8 cellular contexts compared by ENCODE assay signal in the genomic region with DNA sequence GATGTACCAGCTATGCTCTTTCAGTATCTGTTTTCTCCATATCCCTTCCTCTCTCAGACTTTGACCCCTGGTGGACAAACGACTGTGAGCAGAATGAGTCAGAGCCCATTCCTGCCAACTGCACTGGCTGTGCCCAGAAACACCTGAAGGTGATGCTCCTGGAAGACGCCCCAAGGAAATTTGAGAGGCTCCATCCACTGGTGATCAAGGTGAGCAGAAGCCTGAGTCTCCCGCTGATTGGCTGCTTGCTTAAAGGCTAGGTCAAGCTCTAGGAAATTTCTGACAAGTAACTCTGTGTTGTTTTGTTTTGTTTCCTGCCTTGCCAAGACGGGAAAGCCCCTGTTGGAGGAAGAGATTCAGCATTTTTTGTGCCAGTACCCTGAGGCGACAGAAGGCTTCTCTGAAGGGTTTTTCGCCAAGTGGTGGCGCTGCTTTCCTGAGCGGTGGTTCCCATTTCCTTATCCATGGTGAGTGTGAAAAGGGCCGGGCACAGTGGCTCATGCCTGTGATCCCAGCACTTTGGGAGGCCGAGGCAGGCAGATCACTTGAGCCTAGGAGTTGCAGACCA. TPM values are rescaled to one million over a fixed set of nuclear protein-coding genes. Genes with fewer than 3 reads are reported as not detected.
DNase-seq lines count a peak whose midpoint lies in the region; ATAC-seq and TF ChIP-seq lines count a peak whose summit lies in the region.

No MANE protein-coding gene starts in this region.

- H3K36me3 Mint-ChIP-seq in activated T-helper 2 cell treated with anti-CD3 and anti-CD28 coated beads, Interferon-gamma antibody, Interleukin-2, Interleukin-4, amounts not matched to agents 10 μg/mL and 5 μg/mL and 100 μg/mL, durations not matched to agents 14 hours and 24 hours and 36 hours (ENCODE audit: low read depth) = peaks cover 65% of the 10 kb centered on the region

- H3K9me3 Mint-ChIP-seq in activated T-helper 2 cell treated with anti-CD3 and anti-CD28 coated beads, Interferon-gamma antibody, Interleukin-2, Interleukin-4, amounts not matched to agents 10 μg/mL and 5 μg/mL and 100 μg/mL, durations not matched to agents 14 hours and 24 hours and 36 hours = no peaks in the 10 kb centered on the region

- peak overlapping the region; percentile 50 for H3K4me3 Mint-ChIP-seq in activated T-helper 2 cell treated with anti-CD3 and anti-CD28 coated beads, Interferon-gamma antibody, Interleukin-2, Interleukin-4, amounts not matched to agents 10 μg/mL and 5 μg/mL and 100 μg/mL, durations not matched to agents 14 hours and 24 hours and 36 hours (ENCODE audit: low read depth)

- peaks cover 48% of the 10 kb centered on the region for H3K4me1 Mint-ChIP-seq in activated T-helper 2 cell treated with anti-CD3 and anti-CD28 coated beads, Interferon-gamma antibody, Interleukin-2, Interleukin-4, amounts not matched to agents 10 μg/mL and 5 μg/mL and 100 μg/mL, durations not matched to agents 14 hours and 24 hours and 36 hours (ENCODE audit: low read depth)

- CTCF ChIA-PET in AG04449 (lab: Yijun Ruan, JAX) = interaction anchor here (0.7 to 3.7 kb wide), 7 partner anchors 11 to 284 kb away, joined by 3 to 16 read pairs (median 4); a partner anchor contains a TSS

- POLR2A ChIA-PET in AG04449 (lab: Yijun Ruan, JAX) = no interaction called here

- peak overlapping the region; percentile 82 for H3K27ac Mint-ChIP-seq in activated T-helper 2 cell treated with anti-CD3 and anti-CD28 coated beads, Interferon-gamma antibody, Interleukin-2, Interleukin-4, amounts not matched to agents 10 μg/mL and 5 μg/mL and 100 μg/mL, durations not matched to agents 14 hours and 24 hours and 36 hours

- intact Hi-C loops in activated T-helper 2 cell treated with anti-CD3 and anti-CD28 coated beads, Interferon-gamma antibody, Interleukin-2, Interleukin-4, amounts not matched to agents 10 μg/mL and 5 μg/mL and 100 μg/mL, durations not matched to agents 14 hours and 24 hours and 36 hours (cut with micrococcal nuclease) = loop anchor here (5.0 to 10.0 kb wide), 4 partner anchors 217 to 583 kb away; a partner anchor contains a TSS

- H3K4me3 ChIP-seq in AG04449 (ENCODE audit: low read depth, low read length) = no peak overlapping the region

- no peaks in the 10 kb centered on the region for H3K27me3 Mint-ChIP-seq in activated T-helper 2 cell treated with anti-CD3 and anti-CD28 coated beads, Interferon-gamma antibody, Interleukin-2, Interleukin-4, amounts not matched to agents 10 μg/mL and 5 μg/mL and 100 μg/mL, durations not matched to agents 14 hours and 24 hours and 36 hours (ENCODE audit: low read depth)

- peak; percentile 28 for TF ChIP-seq CTCF in AG04449 (IDR thresholded peaks at IDR 0.05; ENCODE audit: insufficient read depth, low read length, missing control alignments)

- ATAC-seq in GM18907 (IDR thresholded peaks at IDR 0.05; ENCODE audit: unreplicated experiment) = no peak
- ATAC-seq in GM21367 (IDR thresholded peaks at IDR 0.05; ENCODE audit: unreplicated experiment) = no peak

- DNase-seq in AG04449 (ENCODE audit: low read depth, low spot score) = no peak
- DNase-seq in HT1080 (ENCODE audit: low read depth) = peak; percentile 56
- DNase-seq in activated T-helper 2 cell treated with anti-CD3 and anti-CD28 coated beads, Interferon-gamma antibody, Interleukin-2, Interleukin-4, amounts not matched to agents 10 μg/mL and 5 μg/mL and 100 μg/mL, durations not matched to agents 14 hours and 24 hours and 36 hours (ENCODE audit: low spot score) = no peak
- peak; percentile 71 for DNase-seq in iPS-NIHi7 (ENCODE audit: extremely low spot score)
- no peak for DNase-seq in inferior parietal cortex (ENCODE audit: extremely low spot score)
- DNase-seq in NCI-H2029 (lab: John Stamatoyannopoulos, UW) = no peak

RNA-seq across cellular contexts. Expression of a gene that starts 28.6 kb away (rescaled TPM):
- 49.3 and 59.0 TPM in 2 replicates for total RNA-seq in HT1080 (2014; rRNA removed; shearing (Covaris generic))
- polyA plus RNA-seq in HT1080 (2015; cell fraction: cytosol; rRNA removed) = 38.0 and 40.9 TPM in 2 replicates
- 39.7 and 46.4 TPM in 2 replicates for polyA plus RNA-seq in HT1080 (2015; cell fraction: nucleus; rRNA removed)
- 28.4 and 29.9 TPM in 2 replicates for total RNA-seq in activated T-helper 2 cell treated with anti-CD3 and anti-CD28 coated beads, Interferon-gamma antibody, Interleukin-2, Interleukin-4, amounts not matched to agents 10 μg/mL and 5 μg/mL and 100 μg/mL, durations not matched to agents 14 hours and 24 hours and 36 hours

RNA-seq across cellular contexts. Expression of a gene that starts 39.7 kb away (rescaled TPM):
- 49.7 and 60.3 TPM in 2 replicates for total RNA-seq in HT1080 (2014; rRNA removed; shearing (Covaris generic))
- 61.3 and 65.4 TPM in 2 replicates for polyA plus RNA-seq in HT1080 (2015; cell fraction: cytosol; rRNA removed)
- polyA plus RNA-seq in HT1080 (2015; cell fraction: nucleus; rRNA removed) = 26.9 and 27.5 TPM in 2 replicates
- total RNA-seq in activated T-helper 2 cell treated with anti-CD3 and anti-CD28 coated beads, Interferon-gamma antibody, Interleukin-2, Interleukin-4, amounts not matched to agents 10 μg/mL and 5 μg/mL and 100 μg/mL, durations not matched to agents 14 hours and 24 hours and 36 hours = 52.4 and 54.8 TPM in 2 replicates

RNA-seq across cellular contexts. Expression of a gene that starts 40.2 kb away (rescaled TPM):
- total RNA-seq in HT1080 (2014; rRNA removed; shearing (Covaris generic)) = 0.08 TPM in 1 of 2 replicates, not detected in the other
- 0.08 and 0.50 TPM in 2 replicates for polyA plus RNA-seq in HT1080 (2015; cell fraction: cytosol; rRNA removed)
- polyA plus RNA-seq in HT1080 (2015; cell fraction: nucleus; rRNA removed) = 0.46 and 0.47 TPM in 2 replicates
- not detected in 2 replicates for total RNA-seq in activated T-helper 2 cell treated with anti-CD3 and anti-CD28 coated beads, Interferon-gamma antibody, Interleukin-2, Interleukin-4, amounts not matched to agents 10 μg/mL and 5 μg/mL and 100 μg/mL, durations not matched to agents 14 hours and 24 hours and 36 hours

Comparison
In these comparisons a context has a peak if more than half of its experiments do, and no peak if none do; other contexts are left out.
1. DNase-seq: peak in HT1080 (single experiment) and iPS-NIHi7 (single experiment); none in AG04449 (single experiment), activated T-helper 2 cell treated with anti-CD3 and anti-CD28 coated beads, Interferon-gamma antibody, Interleukin-2, Interleukin-4, amounts not matched to agents 10 μg/mL and 5 μg/mL and 100 μg/mL, durations not matched to agents 14 hours and 24 hours and 36 hours (single experiment), inferior parietal cortex (single experiment) and NCI-H2029 (single experiment).